ENCODE assay signal across 24 cellular contexts in genomic region chr5:145521523-145521922, GRCh38.
"Had no signal": no experiment of that assay in that cellular context is flagged by ENCODE, and none has a peak within 500 bp of the region (broad histone marks: within the 10 kb centered on the region; RNA-seq: fewer than 3 reads in every experiment).

No MANE protein-coding gene starts in this region.

- H3K36me3 ChIP-seq: brain microvascular endothelial cell, esophagus muscularis mucosa, WERI-Rb-1 had no signal

- H3K27me3 ChIP-seq: brain microvascular endothelial cell, dorsolateral prefrontal cortex, esophagus muscularis mucosa had no signal

- H3K4me1 ChIP-seq: esophagus muscularis mucosa had no signal

- H3K27ac ChIP-seq: brain microvascular endothelial cell, coronary artery, dorsolateral prefrontal cortex, esophagus muscularis mucosa, WERI-Rb-1 had no signal

- ATAC-seq: activated CD4-positive, CD25-positive, alpha-beta regulatory T cell treated with anti-CD3 and anti-CD28 coated beads, Interleukin-2, amount 50 U/mL, for 24 hours; activated CD8-positive, alpha-beta T cell treated with anti-CD3 and anti-CD28 coated beads for 36 hours; activated T-cell treated with anti-CD3 and anti-CD28 coated beads, Interleukin-2, amount 50 U/mL, for 4 hours; activated T-helper 17 cell treated with anti-CD3 and anti-CD28 coated beads, Interleukin-2, amount 50 U/mL, for 72 hours; T-cell had no signal

- DNase-seq: activated B cell treated with CpG ODN at 0.5 μM for 24 hours; activated CD4-positive, alpha-beta T cell treated with anti-CD3 and anti-CD28 coated beads for 48 hours; activated CD4-positive, alpha-beta T cell treated with anti-CD3 and anti-CD28 coated beads, Interleukin-2, amount 50 U/mL, for 1 hour; activated CD4-positive, alpha-beta T cell treated with anti-CD3 and anti-CD28 coated beads, Interleukin-2, amount 50 U/mL, for 48 hours; activated CD8-positive, alpha-beta memory T cell treated with anti-CD3 and anti-CD28 coated beads for 24 hours; activated CD8-positive, alpha-beta T cell treated with anti-CD3 and anti-CD28 coated beads for 36 hours; activated effector memory CD4-positive, alpha-beta T cell treated with Interleukin-2 at 50 U/mL for 16 hours; activated gamma-delta T cell treated with Interleukin-2 at 50 U/mL for 16 hours; activated naive CD4-positive, alpha-beta T cell treated with anti-CD3 and anti-CD28 coated beads, Interleukin-2, amount 50 U/mL, for 16 hours; activated naive CD4-positive, alpha-beta T cell treated with Interleukin-2 at 50 U/mL for 16 hours; activated T-cell treated with anti-CD3 and anti-CD28 coated beads, Interleukin-2, amount 50 U/mL, for 4 hours; amniotic stem cell; brain microvascular endothelial cell; dorsolateral prefrontal cortex; effector memory CD4-positive, alpha-beta T cell; endodermal cell; SW 1271; T-cell; T-helper 9 cell; WERI-Rb-1 had no signal

- H3K4me3 ChIP-seq: coronary artery, dorsolateral prefrontal cortex, esophagus muscularis mucosa had no signal
